In genomic region chr16:50692999-50693781, GRCh38 we compare ENCODE assay signal across 9 cellular contexts. TPM values are rescaled to one million over a fixed set of nuclear protein-coding genes. Genes with fewer than 3 reads are reported as not detected.
A peak's percentile ranks its signal among the peaks of the same experiment; 100 is the strongest.
DNase-seq lines count a peak whose midpoint lies in the region; ATAC-seq and TF ChIP-seq lines count a peak whose summit lies in the region.
"Had no signal": no experiment of that assay in that cellular context is flagged by ENCODE, and none has a peak within 500 bp of the region (broad histone marks: within the 10 kb centered on the region; RNA-seq: fewer than 3 reads in every experiment).

Gene NOD2 (plus strand): TSS chr16:50693606. CDS start chr16:50699496, 5,890 bp downstream.

- H3K9me3 ChIP-seq in effector memory CD4-positive, alpha-beta T cell (ENCODE audit: control insufficient read depth, low read length), result no peaks in the 10 kb centered on the region
- no peaks in the 10 kb centered on the region for H3K9me3 ChIP-seq in naive thymus-derived CD4-positive, alpha-beta T cell (ENCODE audit: control insufficient read depth in 2 of 3, low read length in 3 of 3)

- H3K27ac ChIP-seq in effector memory CD4-positive, alpha-beta T cell (ENCODE audit: insufficient read depth, low read length, poor library complexity, severe bottlenecking), result peak within 1 kb of the TSS; percentile 57
- no peak within 1 kb of the TSS for H3K27ac ChIP-seq in naive thymus-derived CD4-positive, alpha-beta T cell (ENCODE audit: low read depth, low read length)
- H3K27ac ChIP-seq: SK-N-MC had no signal

- peak; percentile 52 for ATAC-seq in naive thymus-derived CD4-positive, alpha-beta T cell
- no peak for ATAC-seq in HG02678 (IDR thresholded peaks at IDR 0.05; ENCODE audit: unreplicated experiment)

- peak; percentile 32 for DNase-seq in GM12865 (ENCODE audit: low read depth)
- peak; percentile 55 for DNase-seq in RPMI8226
- no peak for DNase-seq in effector memory CD4-positive, alpha-beta T cell
- DNase-seq in naive thymus-derived CD4-positive, alpha-beta T cell, result peak in 4 of 9 donors; percentile 12 to 50 (median 27)
- DNase-seq in midbrain (lab: John Stamatoyannopoulos, UW), result no peak
- no peak for DNase-seq in H4 (ENCODE audit: low spot score)
- DNase-seq in NCI-H774 (lab: John Stamatoyannopoulos, UW), result no peak

- POLR2A ChIA-PET in naive thymus-derived CD4-positive, alpha-beta T cell (lab: Charles Lee), result interaction anchor here (1.2 kb wide), 1 partner anchor 12 kb away, joined by 3 read pairs; the partner anchor contains the start of gene SNX20

- H3K4me3 ChIP-seq in GM12865 (ENCODE audit: low read depth, low read length), result peak within 1 kb of the TSS; percentile 60
- H3K4me3 ChIP-seq in effector memory CD4-positive, alpha-beta T cell (ENCODE audit: insufficient read depth, low read depth, low read length, poor library complexity, severe bottlenecking), result peak within 1 kb of the TSS; percentile 63
- peak within 1 kb of the TSS; percentile 56 for H3K4me3 ChIP-seq in naive thymus-derived CD4-positive, alpha-beta T cell (ENCODE audit: low read length)
- H3K4me3 ChIP-seq: SK-N-MC had no signal

- intact Hi-C loops in naive thymus-derived CD4-positive, alpha-beta T cell (cut with micrococcal nuclease), result loop anchor here in 1 of 2 donors (1.0 kb wide), 1 partner anchor 9 kb away; no protein-coding TSS in a partner anchor

- peaks cover 36% of the 10 kb centered on the region for H3K4me1 ChIP-seq in effector memory CD4-positive, alpha-beta T cell (ENCODE audit: control insufficient read depth, insufficient read depth, low read length, poor library complexity, severe bottlenecking)
- H3K4me1 ChIP-seq in naive thymus-derived CD4-positive, alpha-beta T cell (ENCODE audit: control insufficient read depth in 2 of 2, insufficient read depth in 2 of 2, low read length in 2 of 2), result peaks cover 31 to 39% of the 10 kb centered on the region in 2 donors

- H3K4me1 Mint-ChIP-seq in naive thymus-derived CD4-positive, alpha-beta T cell, result peaks cover 36 to 68% (median 54%) of the 10 kb centered on the region in 7 donors

- peaks cover 0 to 1% (median 0%) of the 10 kb centered on the region in 11 donors for H3K9me3 Mint-ChIP-seq in naive thymus-derived CD4-positive, alpha-beta T cell

- no peak for TF ChIP-seq CTCF in GM12865 (IDR thresholded peaks at IDR 0.05; ENCODE audit: insufficient read depth, low read depth, low read length, missing control alignments)

- CTCF ChIA-PET in naive thymus-derived CD4-positive, alpha-beta T cell (lab: Charles Lee), result interaction anchor here (1.4 kb wide), 1 partner anchor 8 kb away, joined by 6 read pairs; no protein-coding TSS in a partner anchor

- peak within 1 kb of the TSS; percentile 18 to 80 (median 64) for H3K27ac Mint-ChIP-seq in naive thymus-derived CD4-positive, alpha-beta T cell

- no peaks in the 10 kb centered on the region for H3K27me3 ChIP-seq in effector memory CD4-positive, alpha-beta T cell (replicated peaks; ENCODE audit: control insufficient read depth, insufficient read depth, low read length, poor library complexity, severe bottlenecking)
- H3K27me3 ChIP-seq in naive thymus-derived CD4-positive, alpha-beta T cell (ENCODE audit: control insufficient read depth in 2 of 2, insufficient read depth in 2 of 2, low read length in 2 of 2), result no peaks in the 10 kb centered on the region

- H3K36me3 ChIP-seq in effector memory CD4-positive, alpha-beta T cell (ENCODE audit: control insufficient read depth, insufficient read depth, low read length), result no peaks in the 10 kb centered on the region
- no peaks in the 10 kb centered on the region for H3K36me3 ChIP-seq in naive thymus-derived CD4-positive, alpha-beta T cell (ENCODE audit: control insufficient read depth in 2 of 3, insufficient read depth in 3 of 3, low read length in 3 of 3)

- H3K36me3 Mint-ChIP-seq in naive thymus-derived CD4-positive, alpha-beta T cell, result peaks cover 0 to 8% (median 0%) of the 10 kb centered on the region in 5 donors

- peak within 1 kb of the TSS; percentile 42 to 88 (median 78) for H3K4me3 Mint-ChIP-seq in naive thymus-derived CD4-positive, alpha-beta T cell

- peaks cover 0 to 8% (median 0%) of the 10 kb centered on the region in 5 donors for H3K27me3 Mint-ChIP-seq in naive thymus-derived CD4-positive, alpha-beta T cell

RNA-seq across cellular contexts. Expression of gene NOD2, which starts in this region (rescaled TPM):
- 10 to 100 TPM in 2 of 5 experiments, 1 to 10 TPM in 1, under 1 TPM in 2; 0.49 to 40.5 (median 4.8) TPM for total RNA-seq in naive thymus-derived CD4-positive, alpha-beta T cell
- under 1 TPM; 0.06 TPM for polyA plus RNA-seq in naive thymus-derived CD4-positive, alpha-beta T cell
- not detected in 2 replicates for total RNA-seq in H4 (2014; rRNA removed; shearing (Covaris generic))

Comparison
In these comparisons a context has a peak if more than half of its experiments do, and no peak if none do; other contexts are left out.
1. DNase-seq: peak in GM12865 (single experiment) and RPMI8226 (single experiment); none in effector memory CD4-positive, alpha-beta T cell (0 of 3), midbrain (single experiment), H4 (single experiment) and NCI-H774 (single experiment).
2. Peak in every context shown above with its lines, with median percentiles within 50 percentile points of each other: H3K4me3 ChIP-seq.